Comparison of ENCODE assay signal across 2 cellular contexts in genomic region chr17:81519284-81520020, GRCh38.
TF ChIP-seq lines count a peak whose summit lies in the region.

No MANE protein-coding gene starts in this region.

TF ChIP-seq in Ishikawa, 13 proteins besides CTCF, POLR2A, EP300 and RAD21 (continued from another document):
- peak; percentile 78 for TF ChIP-seq ZBTB7A (IDR thresholded peaks at IDR 0.05; ENCODE audit: low read depth)

TF ChIP-seq in endothelial cell of umbilical vein, 7 proteins besides CTCF, POLR2A, EP300 and RAD21 (continued from another document):
- TF ChIP-seq FOS (IDR thresholded peaks at IDR 0.05; ENCODE audit: borderline replicate concordance, insufficient read depth, low read length) = peak; percentile 53
- no peak for TF ChIP-seq EZH2 (IDR thresholded peaks at IDR 0.05; ENCODE audit: borderline replicate concordance, low read depth, low read length, severe bottlenecking)
- no peak for TF ChIP-seq POLR2AphosphoS5 (IDR thresholded peaks at IDR 0.05; ENCODE audit: insufficient read depth, low read depth, low read length)
